ENCODE assay signal across 1 cellular context in genomic region chr19:47226426-47227346, GRCh38.
TF ChIP-seq lines count a peak whose summit lies in the region.

No MANE protein-coding gene starts in this region.

TF ChIP-seq in WTC11, 78 proteins besides CTCF, POLR2A, EP300 and RAD21 (continued from another document):
- no peak for TF ChIP-seq FOXP4 (CRISPR knock-in tag; IDR thresholded peaks at IDR 0.05)
- TF ChIP-seq RORB (CRISPR knock-in tag; IDR thresholded peaks at IDR 0.05), result no peak
- TF ChIP-seq ZNF532 (CRISPR knock-in tag; IDR thresholded peaks at IDR 0.05; ENCODE audit: borderline replicate concordance), result 0 out of 2 replicates have a peak, but pooled peaks have one; percentile 13
- no peak for TF ChIP-seq TP53 (CRISPR knock-in tag; IDR thresholded peaks at IDR 0.05)
- TF ChIP-seq ZNF138 (CRISPR knock-in tag; conservative IDR thresholded peaks at IDR 0.05), result no peak
- no peak for TF ChIP-seq ZNF416 (CRISPR knock-in tag; IDR thresholded peaks at IDR 0.05)
- TF ChIP-seq USF1 (CRISPR knock-in tag; IDR thresholded peaks at IDR 0.05), result no peak
- TF ChIP-seq ATF1 (CRISPR knock-in tag; IDR thresholded peaks at IDR 0.05), result no peak
- no peak for TF ChIP-seq ZMAT4 (CRISPR knock-in tag; IDR thresholded peaks at IDR 0.05)
